In genomic region chr7:74307738-74308505, GRCh38 we compare ENCODE assay signal across 17 cellular contexts. TPM values are rescaled to one million over a fixed set of nuclear protein-coding genes. Genes with fewer than 3 reads are reported as not detected.
DNase-seq lines count a peak whose midpoint lies in the region; TF ChIP-seq lines count a peak whose summit lies in the region.
"Had no signal": no experiment of that assay in that cellular context is flagged by ENCODE, and none has a peak within 500 bp of the region (broad histone marks: within the 10 kb centered on the region; RNA-seq: fewer than 3 reads in every experiment).

No MANE protein-coding gene starts in this region.

- H3K27me3 Mint-ChIP-seq in osteocyte (ENCODE audit: unreplicated experiment): no peaks in the 10 kb centered on the region

- DNase-seq in Daoy (ENCODE audit: low read depth): peak; percentile 61
- peak; percentile 39 for DNase-seq in dermis blood vessel endothelial cell
- DNase-seq in osteocyte (ENCODE audit: extremely low spot score, unreplicated experiment): no peak
- no peak for DNase-seq in Kasumi-1 (lab: John Stamatoyannopoulos, UW)
- no peak for DNase-seq in NCI-H524 treated with DMSO at 0.1 percent for 48 hours (lab: John Stamatoyannopoulos, UW)
- no peak for DNase-seq in NCI-H226
- DNase-seq: activated CD4-positive, alpha-beta T cell treated with anti-CD3 and anti-CD28 coated beads for 36 hours; activated CD8-positive, alpha-beta memory T cell treated with anti-CD3 and anti-CD28 coated beads, Interleukin-2, amount 50 U/mL, for 4 hours; activated gamma-delta T cell treated with Interleukin-2 at 50 U/mL for 16 hours; aorta; CD4-positive, CD25-positive, alpha-beta regulatory T cell; heart left ventricle; SHP77 treated with DMSO at 0.1 percent for 48 hours; stimulated activated CD4-positive, alpha-beta T cell treated with anti-CD3 and anti-CD28 coated beads, Interleukin-2, amount 100 ng/mL, for 48 hours; T1000 had no signal

- peaks cover 28% of the 10 kb centered on the region for H3K4me1 Mint-ChIP-seq in osteocyte (ENCODE audit: unreplicated experiment)

- H3K27ac Mint-ChIP-seq in osteocyte (ENCODE audit: unreplicated experiment): peak overlapping the region; percentile 28
- H3K27ac Mint-ChIP-seq: activated CD4-positive, alpha-beta T cell treated with anti-CD3 and anti-CD28 coated beads for 36 hours had no signal

- H3K9me3 Mint-ChIP-seq in osteocyte (ENCODE audit: unreplicated experiment): no peaks in the 10 kb centered on the region
- H3K9me3 Mint-ChIP-seq: CD4-positive, CD25-positive, alpha-beta regulatory T cell; dendritic cell treated with granulocyte-macrophage colony-stimulating factor and Interleukin-4, amounts not matched to agents 40 ng/mL and 50 ng/mL, for 4 days had no signal

- TF ChIP-seq RAD21 in Ishikawa (IDR thresholded peaks at IDR 0.05; ENCODE audit: low read depth): no peak

- H3K36me3 Mint-ChIP-seq in osteocyte (ENCODE audit: unreplicated experiment): no peaks in the 10 kb centered on the region
- H3K36me3 Mint-ChIP-seq: CD4-positive, CD25-positive, alpha-beta regulatory T cell had no signal

- no peak for TF ChIP-seq CTCF in osteocyte (IDR thresholded peaks at IDR 0.05)

- TF ChIP-seq EP300 in Ishikawa (IDR thresholded peaks at IDR 0.05; ENCODE audit: borderline replicate concordance): no peak

- H3K4me3 Mint-ChIP-seq in osteocyte (ENCODE audit: unreplicated experiment): no peak overlapping the region
- H3K4me3 Mint-ChIP-seq: activated CD4-positive, alpha-beta T cell treated with anti-CD3 and anti-CD28 coated beads for 36 hours; CD4-positive, CD25-positive, alpha-beta regulatory T cell; dendritic cell treated with granulocyte-macrophage colony-stimulating factor and Interleukin-4, amounts not matched to agents 40 ng/mL and 50 ng/mL, for 4 days had no signal

TF ChIP-seq in Ishikawa, 13 proteins besides CTCF, POLR2A, EP300 and RAD21:
- TF ChIP-seq USF1 (IDR thresholded peaks at IDR 0.05): no peak
- TF ChIP-seq TEAD4 (IDR thresholded peaks at IDR 0.05): no peak
- no peak for TF ChIP-seq REST (IDR thresholded peaks at IDR 0.05; ENCODE audit: low read depth)
- 0 out of 2 replicates have a peak, but pooled peaks have one; percentile 16 for TF ChIP-seq NFIC (IDR thresholded peaks at IDR 0.05)

RNA-seq across cellular contexts. Expression of gene CLIP2, which starts 18.7 kb away (rescaled TPM):
- total RNA-seq in Daoy (2014; rRNA removed; shearing (Covaris generic)): 33.4 and 41.9 TPM in 2 replicates
- 40.7 and 43.6 TPM in 2 replicates for total RNA-seq in dermis blood vessel endothelial cell
- total RNA-seq in osteocyte: 40.7 and 44.3 TPM in 2 replicates

RNA-seq across cellular contexts. Expression of gene RFC2, which starts 53.7 kb away (rescaled TPM):
- total RNA-seq in Daoy (2014; rRNA removed; shearing (Covaris generic)): 142 and 156 TPM in 2 replicates
- total RNA-seq in dermis blood vessel endothelial cell (20.9 and 26.9 TPM in 2 replicates), osteocyte (13.5 and 13.8 TPM in 2 replicates)

Comparison
In these comparisons a context has a peak if more than half of its experiments do, and no peak if none do; other contexts are left out.
1. DNase-seq: peak in Daoy (single experiment) and dermis blood vessel endothelial cell (single experiment); none in osteocyte (single experiment), Kasumi-1 (0 of 2), NCI-H524 treated with DMSO at 0.1 percent for 48 hours (single experiment) and NCI-H226 (single experiment).